ENCODE assay signal across 32 cellular contexts in the genomic region with DNA sequence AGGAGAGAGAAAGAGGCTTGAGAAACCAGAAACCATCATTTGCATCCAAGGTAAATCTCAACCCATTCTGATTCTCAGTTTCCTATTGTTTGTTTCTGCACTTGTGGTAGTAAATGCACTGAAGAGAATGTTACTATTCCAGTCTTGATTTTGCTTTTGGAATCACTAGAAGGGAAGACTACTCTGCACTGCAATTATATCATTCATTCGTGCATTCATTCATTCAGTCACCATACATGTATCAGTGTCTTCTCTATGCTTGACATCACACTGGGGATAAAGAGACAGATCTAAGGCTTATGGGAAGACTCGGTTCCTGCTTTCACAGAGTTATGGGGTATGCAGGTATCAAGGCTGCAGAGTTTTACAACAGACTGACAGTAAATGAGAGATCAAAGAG.
"Had no signal": no experiment of that assay in that cellular context is flagged by ENCODE, and none has a peak within 500 bp of the region (broad histone marks: within the 10 kb centered on the region; RNA-seq: fewer than 3 reads in every experiment).

No MANE protein-coding gene starts in this region.

- H3K9me3 Mint-ChIP-seq: activated CD4-positive, alpha-beta memory T cell treated with anti-CD3 and anti-CD28 coated beads for 36 hours; dendritic cell treated with granulocyte-macrophage colony-stimulating factor and Interleukin-4, amounts not matched to agents 40 ng/mL and 50 ng/mL, for 4 days; endodermal cell had no signal

- FAIRE-seq: astrocyte, bronchial epithelial cell, frontal cortex had no signal

- H3K4me3 ChIP-seq: coronary artery, dorsolateral prefrontal cortex had no signal

- H3K27ac ChIP-seq: brain microvascular endothelial cell, coronary artery, dorsolateral prefrontal cortex had no signal

- H3K36me3 Mint-ChIP-seq: activated CD4-positive, alpha-beta memory T cell treated with anti-CD3 and anti-CD28 coated beads for 36 hours had no signal

- DNase-seq: activated CD4-positive, alpha-beta memory T cell treated with anti-CD3 and anti-CD28 coated beads for 36 hours; activated CD4-positive, alpha-beta T cell treated with anti-CD3 and anti-CD28 coated beads for 36 hours; activated CD4-positive, alpha-beta T cell treated with anti-CD3 and anti-CD28 coated beads, Interleukin-2, amount 10 ng/mL, durations not matched to agents 24 days and 14 days; activated CD4-positive, CD25-positive, alpha-beta regulatory T cell; activated CD4-positive, CD25-positive, alpha-beta regulatory T cell treated with anti-CD3 and anti-CD28 coated beads, Interleukin-2, amount 50 U/mL, for 72 hours; activated CD8-positive, alpha-beta memory T cell treated with anti-CD3 and anti-CD28 coated beads, Interleukin-2, amount 10 ng/mL, durations not matched to agents 7 days and 5 days; activated CD8-positive, alpha-beta memory T cell treated with anti-CD3 and anti-CD28 coated beads, Interleukin-2, amount 50 U/mL, for 4 hours; activated CD8-positive, alpha-beta T cell treated with anti-CD3 and anti-CD28 coated beads, Interleukin-2, amount 10 ng/mL, durations not matched to agents 7 days and 5 days; activated effector memory CD4-positive, alpha-beta T cell treated with anti-CD3 and anti-CD28 coated beads, Interleukin-2, amount 50 U/mL, for 16 hours; activated naive CD4-positive, alpha-beta T cell treated with anti-CD3 and anti-CD28 coated beads, Interleukin-2, amount 50 U/mL, for 16 hours; activated T-cell treated with anti-CD3 and anti-CD28 coated beads, Interleukin-2, amount 50 U/mL, for 1 hour; activated T-cell treated with anti-CD3 and anti-CD28 coated beads, Interleukin-2, amount 50 U/mL, for 48 hours; amniotic stem cell; anterior cingulate cortex; brain microvascular endothelial cell; dorsolateral prefrontal cortex; effector memory CD4-positive, alpha-beta T cell; endodermal cell; foreskin fibroblast; head of caudate nucleus; T-helper 17 cell; T-helper 9 cell had no signal

- H3K4me3 Mint-ChIP-seq: activated CD4-positive, alpha-beta memory T cell treated with anti-CD3 and anti-CD28 coated beads for 36 hours; activated CD4-positive, alpha-beta T cell treated with anti-CD3 and anti-CD28 coated beads for 36 hours; activated CD4-positive, alpha-beta T cell treated with anti-CD3 and anti-CD28 coated beads, Interleukin-2, amount 10 ng/mL, durations not matched to agents 24 days and 14 days; activated CD8-positive, alpha-beta memory T cell treated with anti-CD3 and anti-CD28 coated beads, Interleukin-2, amount 10 ng/mL, durations not matched to agents 7 days and 5 days; activated CD8-positive, alpha-beta T cell treated with anti-CD3 and anti-CD28 coated beads, Interleukin-2, amount 10 ng/mL, durations not matched to agents 7 days and 5 days; activated naive CD8-positive, alpha-beta T cell; activated T-helper 1 cell treated with anti-CD3 and anti-CD28 coated beads, Interleukin-12 subunit alpha, Interleukin-12 subunit beta, Interleukin-2, Interleukin-4 antibody, amounts not matched to agents 30 ng/mL and 10 ng/mL and 1 ng/mL, durations not matched to agents 14 hours and 24 hours and 36 hours; central memory CD8-positive, alpha-beta T cell; dendritic cell treated with granulocyte-macrophage colony-stimulating factor and Interleukin-4, amounts not matched to agents 40 ng/mL and 50 ng/mL, for 4 days; endodermal cell; T-helper 17 cell had no signal

- H3K27me3 ChIP-seq: brain microvascular endothelial cell had no signal

- H3K27ac Mint-ChIP-seq: activated CD4-positive, alpha-beta memory T cell treated with anti-CD3 and anti-CD28 coated beads for 36 hours; activated CD4-positive, alpha-beta T cell treated with anti-CD3 and anti-CD28 coated beads for 36 hours; activated CD4-positive, alpha-beta T cell treated with anti-CD3 and anti-CD28 coated beads, Interleukin-2, amount 10 ng/mL, durations not matched to agents 24 days and 14 days; activated CD8-positive, alpha-beta memory T cell treated with anti-CD3 and anti-CD28 coated beads, Interleukin-2, amount 10 ng/mL, durations not matched to agents 7 days and 5 days; activated CD8-positive, alpha-beta T cell treated with anti-CD3 and anti-CD28 coated beads, Interleukin-2, amount 10 ng/mL, durations not matched to agents 7 days and 5 days; activated naive CD8-positive, alpha-beta T cell; activated T-helper 1 cell treated with anti-CD3 and anti-CD28 coated beads, Interleukin-12 subunit alpha, Interleukin-12 subunit beta, Interleukin-2, Interleukin-4 antibody, amounts not matched to agents 30 ng/mL and 10 ng/mL and 1 ng/mL, durations not matched to agents 14 hours and 24 hours and 36 hours; activated T-helper 2 cell treated with anti-CD3 and anti-CD28 coated beads, Interferon-gamma antibody, Interleukin-2, Interleukin-4, amounts not matched to agents 10 μg/mL and 5 μg/mL and 100 μg/mL, durations not matched to agents 14 hours and 24 hours and 36 hours; dendritic cell treated with granulocyte-macrophage colony-stimulating factor and Interleukin-4, amounts not matched to agents 40 ng/mL and 50 ng/mL, for 4 days; endodermal cell had no signal

- H3K36me3 ChIP-seq: brain microvascular endothelial cell had no signal

- ATAC-seq: activated CD4-positive, alpha-beta T cell treated with anti-CD3 and anti-CD28 coated beads for 36 hours; activated CD8-positive, alpha-beta memory T cell treated with anti-CD3 and anti-CD28 coated beads, Interleukin-2, amount 10 ng/mL, durations not matched to agents 7 days and 5 days; activated CD8-positive, alpha-beta T cell treated with anti-CD3 and anti-CD28 coated beads, Interleukin-2, amount 10 ng/mL, durations not matched to agents 7 days and 5 days; esophagus mucosa; T-helper 17 cell had no signal

- H3K27me3 Mint-ChIP-seq: activated CD4-positive, alpha-beta memory T cell treated with anti-CD3 and anti-CD28 coated beads for 36 hours; activated CD4-positive, alpha-beta T cell treated with anti-CD3 and anti-CD28 coated beads, Interleukin-2, amount 10 ng/mL, durations not matched to agents 24 days and 14 days; activated naive CD8-positive, alpha-beta T cell; central memory CD8-positive, alpha-beta T cell; T-helper 17 cell had no signal
